ENCODE assay signal across 11 cellular contexts in genomic region chr14:104919152-104919992, GRCh38. TPM values are rescaled to one million over a fixed set of nuclear protein-coding genes. Genes with fewer than 3 reads are reported as not detected.
"Had no signal": no experiment of that assay in that cellular context is flagged by ENCODE, and none has a peak within 500 bp of the region (broad histone marks: within the 10 kb centered on the region; RNA-seq: fewer than 3 reads in every experiment).

No MANE protein-coding gene starts in this region.

RNA-seq across cellular contexts. Expression of gene PLD4, which starts 5.3 kb away (rescaled TPM):
- total RNA-seq: activated CD4-positive, alpha-beta memory T cell treated with anti-CD3 and anti-CD28 coated beads for 36 hours; activated CD4-positive, alpha-beta T cell treated with anti-CD3 and anti-CD28 coated beads for 36 hours; activated CD8-positive, alpha-beta memory T cell treated with anti-CD3 and anti-CD28 coated beads for 36 hours; activated CD8-positive, alpha-beta memory T cell treated with anti-CD3 and anti-CD28 coated beads, Interleukin-2, amount 10 ng/mL, durations not matched to agents 7 days and 5 days; activated CD8-positive, alpha-beta T cell treated with anti-CD3 and anti-CD28 coated beads, Interleukin-2, amount 10 ng/mL, durations not matched to agents 7 days and 5 days; activated naive CD4-positive, alpha-beta T cell treated with anti-CD3 and anti-CD28 coated beads for 36 hours; activated naive CD8-positive, alpha-beta T cell treated with anti-CD3 and anti-CD28 coated beads for 36 hours; body of pancreas; dermis microvascular lymphatic vessel endothelial cell; fibroblast of villous mesenchyme had no signal
- polyA plus RNA-seq: fibroblast of lung had no signal

RNA-seq across cellular contexts. Expression of gene AHNAK2, which starts 58.8 kb away (rescaled TPM):
- total RNA-seq: activated CD8-positive, alpha-beta memory T cell treated with anti-CD3 and anti-CD28 coated beads, Interleukin-2, amount 10 ng/mL, durations not matched to agents 7 days and 5 days; activated CD8-positive, alpha-beta T cell treated with anti-CD3 and anti-CD28 coated beads, Interleukin-2, amount 10 ng/mL, durations not matched to agents 7 days and 5 days had no signal
